1 cellular context compared by ENCODE assay signal in genomic region chr2:75374414-75374957, GRCh38.
TF ChIP-seq lines count a peak whose summit lies in the region.
"Not testable (repeated sequence)": the region's sequence is repeated elsewhere in the genome, so short reads cannot be mapped to it uniquely, and the experiment has no call there.

No MANE protein-coding gene starts in this region.

TF ChIP-seq in HepG2, 621 proteins besides CTCF, POLR2A, EP300 and RAD21 (continued from another document):
- TF ChIP-seq ZFY (CRISPR knock-in tag; IDR thresholded peaks at IDR 0.05), result peak; percentile 29; the same call in 1 of the 2 replicates
- peak; percentile 49; the same call in 1 of the 2 replicates for TF ChIP-seq ZNF350 (CRISPR knock-in tag; IDR thresholded peaks at IDR 0.05; ENCODE audit: borderline replicate concordance, low read depth)
- TF ChIP-seq, protein P1, sequence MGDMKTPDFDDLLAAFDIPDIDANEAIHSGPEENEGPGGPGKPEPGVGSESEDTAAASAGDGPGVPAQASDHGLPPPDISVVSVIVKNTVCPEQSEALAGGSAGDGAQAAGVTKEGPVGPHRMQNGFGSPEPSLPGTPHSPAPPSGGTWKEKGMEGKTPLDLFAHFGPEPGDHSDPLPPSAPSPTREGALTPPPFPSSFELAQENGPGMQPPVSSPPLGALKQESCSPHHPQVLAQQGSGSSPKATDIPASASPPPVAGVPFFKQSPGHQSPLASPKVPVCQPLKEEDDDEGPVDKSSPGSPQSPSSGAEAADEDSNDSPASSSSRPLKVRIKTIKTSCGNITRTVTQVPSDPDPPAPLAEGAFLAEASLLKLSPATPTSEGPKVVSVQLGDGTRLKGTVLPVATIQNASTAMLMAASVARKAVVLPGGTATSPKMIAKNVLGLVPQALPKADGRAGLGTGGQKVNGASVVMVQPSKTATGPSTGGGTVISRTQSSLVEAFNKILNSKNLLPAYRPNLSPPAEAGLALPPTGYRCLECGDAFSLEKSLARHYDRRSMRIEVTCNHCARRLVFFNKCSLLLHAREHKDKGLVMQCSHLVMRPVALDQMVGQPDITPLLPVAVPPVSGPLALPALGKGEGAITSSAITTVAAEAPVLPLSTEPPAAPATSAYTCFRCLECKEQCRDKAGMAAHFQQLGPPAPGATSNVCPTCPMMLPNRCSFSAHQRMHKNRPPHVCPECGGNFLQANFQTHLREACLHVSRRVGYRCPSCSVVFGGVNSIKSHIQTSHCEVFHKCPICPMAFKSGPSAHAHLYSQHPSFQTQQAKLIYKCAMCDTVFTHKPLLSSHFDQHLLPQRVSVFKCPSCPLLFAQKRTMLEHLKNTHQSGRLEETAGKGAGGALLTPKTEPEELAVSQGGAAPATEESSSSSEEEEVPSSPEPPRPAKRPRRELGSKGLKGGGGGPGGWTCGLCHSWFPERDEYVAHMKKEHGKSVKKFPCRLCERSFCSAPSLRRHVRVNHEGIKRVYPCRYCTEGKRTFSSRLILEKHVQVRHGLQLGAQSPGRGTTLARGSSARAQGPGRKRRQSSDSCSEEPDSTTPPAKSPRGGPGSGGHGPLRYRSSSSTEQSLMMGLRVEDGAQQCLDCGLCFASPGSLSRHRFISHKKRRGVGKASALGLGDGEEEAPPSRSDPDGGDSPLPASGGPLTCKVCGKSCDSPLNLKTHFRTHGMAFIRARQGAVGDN (CRISPR knock-in tag; IDR thresholded peaks at IDR 0.05), result peak; percentile 43
- 0 out of 2 replicates have a peak, but pooled peaks have one; percentile 19 for TF ChIP-seq ATF2 (CRISPR knock-in tag; IDR thresholded peaks at IDR 0.05)
- TF ChIP-seq ZNF501 (CRISPR knock-in tag; IDR thresholded peaks at IDR 0.05), result peak; percentile 37; the same call in 1 of the 2 replicates
- peak; percentile 23; the same call in 1 of the 2 replicates for TF ChIP-seq SP4 (CRISPR knock-in tag; IDR thresholded peaks at IDR 0.05)
- TF ChIP-seq TFAP4 (IDR thresholded peaks at IDR 0.05; ENCODE audit: borderline replicate concordance, low read depth), result peak; percentile 81
- TF ChIP-seq YY1 (IDR thresholded peaks at IDR 0.05; ENCODE audit: insufficient read depth, insufficient replicate concordance, low read depth, low read length), result peak; percentile 46
- peak; percentile 85; the same call in 1 of the 2 replicates for TF ChIP-seq ZNF292 (CRISPR knock-in tag; IDR thresholded peaks at IDR 0.05; ENCODE audit: borderline replicate concordance, low read depth)
- TF ChIP-seq ZMYM4 (CRISPR knock-in tag; IDR thresholded peaks at IDR 0.05), result peak; percentile 50; the same call in 1 of the 2 replicates
- peak; percentile 47 for TF ChIP-seq SALL1 (CRISPR knock-in tag; IDR thresholded peaks at IDR 0.05)
- TF ChIP-seq, protein P2, sequence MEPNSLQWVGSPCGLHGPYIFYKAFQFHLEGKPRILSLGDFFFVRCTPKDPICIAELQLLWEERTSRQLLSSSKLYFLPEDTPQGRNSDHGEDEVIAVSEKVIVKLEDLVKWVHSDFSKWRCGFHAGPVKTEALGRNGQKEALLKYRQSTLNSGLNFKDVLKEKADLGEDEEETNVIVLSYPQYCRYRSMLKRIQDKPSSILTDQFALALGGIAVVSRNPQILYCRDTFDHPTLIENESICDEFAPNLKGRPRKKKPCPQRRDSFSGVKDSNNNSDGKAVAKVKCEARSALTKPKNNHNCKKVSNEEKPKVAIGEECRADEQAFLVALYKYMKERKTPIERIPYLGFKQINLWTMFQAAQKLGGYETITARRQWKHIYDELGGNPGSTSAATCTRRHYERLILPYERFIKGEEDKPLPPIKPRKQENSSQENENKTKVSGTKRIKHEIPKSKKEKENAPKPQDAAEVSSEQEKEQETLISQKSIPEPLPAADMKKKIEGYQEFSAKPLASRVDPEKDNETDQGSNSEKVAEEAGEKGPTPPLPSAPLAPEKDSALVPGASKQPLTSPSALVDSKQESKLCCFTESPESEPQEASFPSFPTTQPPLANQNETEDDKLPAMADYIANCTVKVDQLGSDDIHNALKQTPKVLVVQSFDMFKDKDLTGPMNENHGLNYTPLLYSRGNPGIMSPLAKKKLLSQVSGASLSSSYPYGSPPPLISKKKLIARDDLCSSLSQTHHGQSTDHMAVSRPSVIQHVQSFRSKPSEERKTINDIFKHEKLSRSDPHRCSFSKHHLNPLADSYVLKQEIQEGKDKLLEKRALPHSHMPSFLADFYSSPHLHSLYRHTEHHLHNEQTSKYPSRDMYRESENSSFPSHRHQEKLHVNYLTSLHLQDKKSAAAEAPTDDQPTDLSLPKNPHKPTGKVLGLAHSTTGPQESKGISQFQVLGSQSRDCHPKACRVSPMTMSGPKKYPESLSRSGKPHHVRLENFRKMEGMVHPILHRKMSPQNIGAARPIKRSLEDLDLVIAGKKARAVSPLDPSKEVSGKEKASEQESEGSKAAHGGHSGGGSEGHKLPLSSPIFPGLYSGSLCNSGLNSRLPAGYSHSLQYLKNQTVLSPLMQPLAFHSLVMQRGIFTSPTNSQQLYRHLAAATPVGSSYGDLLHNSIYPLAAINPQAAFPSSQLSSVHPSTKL (CRISPR knock-in tag; IDR thresholded peaks at IDR 0.05), result peak; percentile 35; the same call in 1 of the 2 replicates
- TF ChIP-seq RXRB (CRISPR knock-in tag; IDR thresholded peaks at IDR 0.05; ENCODE audit: borderline replicate concordance), result 0 out of 2 replicates have a peak, but pooled peaks have one; percentile 26
- not testable (repeated sequence) for TF ChIP-seq SOX6, SP1 (IDR thresholded peaks at IDR 0.05)
- TF ChIP-seq SOX6 (CRISPR knock-in tag; IDR thresholded peaks at IDR 0.05), result peak; percentile 44; the same call in 1 of the 2 replicates
- TF ChIP-seq XRCC5 (optimal IDR thresholded peaks at IDR 0.05; ENCODE audit: low read length), result peak; percentile 40
- 0 out of 2 replicates have a peak, but pooled peaks have one; percentile 51 for TF ChIP-seq MTF2 (CRISPR knock-in tag; IDR thresholded peaks at IDR 0.05; ENCODE audit: borderline replicate concordance)
- peak; percentile 32; the same call in 1 of the 2 replicates for TF ChIP-seq SOX5 (CRISPR knock-in tag; IDR thresholded peaks at IDR 0.05; ENCODE audit: borderline replicate concordance)
- TF ChIP-seq, protein P3, sequence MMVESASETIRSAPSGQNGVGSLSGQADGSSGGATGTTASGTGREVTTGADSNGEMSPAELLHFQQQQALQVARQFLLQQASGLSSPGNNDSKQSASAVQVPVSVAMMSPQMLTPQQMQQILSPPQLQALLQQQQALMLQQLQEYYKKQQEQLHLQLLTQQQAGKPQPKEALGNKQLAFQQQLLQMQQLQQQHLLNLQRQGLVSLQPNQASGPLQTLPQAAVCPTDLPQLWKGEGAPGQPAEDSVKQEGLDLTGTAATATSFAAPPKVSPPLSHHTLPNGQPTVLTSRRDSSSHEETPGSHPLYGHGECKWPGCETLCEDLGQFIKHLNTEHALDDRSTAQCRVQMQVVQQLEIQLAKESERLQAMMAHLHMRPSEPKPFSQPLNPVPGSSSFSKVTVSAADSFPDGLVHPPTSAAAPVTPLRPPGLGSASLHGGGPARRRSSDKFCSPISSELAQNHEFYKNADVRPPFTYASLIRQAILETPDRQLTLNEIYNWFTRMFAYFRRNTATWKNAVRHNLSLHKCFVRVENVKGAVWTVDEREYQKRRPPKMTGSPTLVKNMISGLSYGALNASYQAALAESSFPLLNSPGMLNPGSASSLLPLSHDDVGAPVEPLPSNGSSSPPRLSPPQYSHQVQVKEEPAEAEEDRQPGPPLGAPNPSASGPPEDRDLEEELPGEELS (CRISPR knock-in tag; IDR thresholded peaks at IDR 0.05), result peak; percentile 38; the same call in 1 of the 2 replicates
- TF ChIP-seq FOXA3 (CRISPR knock-in tag; IDR thresholded peaks at IDR 0.05), result peak; percentile 37; the same call in 1 of the 2 replicates
- TF ChIP-seq, protein P4, sequence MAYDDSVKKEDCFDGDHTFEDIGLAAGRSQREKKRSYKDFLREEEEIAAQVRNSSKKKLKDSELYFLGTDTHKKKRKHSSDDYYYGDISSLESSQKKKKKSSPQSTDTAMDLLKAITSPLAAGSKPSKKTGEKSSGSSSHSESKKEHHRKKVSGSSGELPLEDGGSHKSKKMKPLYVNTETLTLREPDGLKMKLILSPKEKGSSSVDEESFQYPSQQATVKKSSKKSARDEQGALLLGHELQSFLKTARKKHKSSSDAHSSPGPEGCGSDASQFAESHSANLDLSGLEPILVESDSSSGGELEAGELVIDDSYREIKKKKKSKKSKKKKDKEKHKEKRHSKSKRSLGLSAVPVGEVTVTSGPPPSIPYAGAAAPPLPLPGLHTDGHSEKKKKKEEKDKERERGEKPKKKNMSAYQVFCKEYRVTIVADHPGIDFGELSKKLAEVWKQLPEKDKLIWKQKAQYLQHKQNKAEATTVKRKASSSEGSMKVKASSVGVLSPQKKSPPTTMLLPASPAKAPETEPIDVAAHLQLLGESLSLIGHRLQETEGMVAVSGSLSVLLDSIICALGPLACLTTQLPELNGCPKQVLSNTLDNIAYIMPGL (CRISPR knock-in tag; IDR thresholded peaks at IDR 0.05; ENCODE audit: borderline replicate concordance in 1 of 2, low read depth in 1 of 2), result peak in 1 of 2 experiments; percentile 33; a peak in 1 of 4 replicates
- peak; percentile 48 for TF ChIP-seq SP5 (CRISPR knock-in tag; IDR thresholded peaks at IDR 0.05; ENCODE audit: borderline replicate concordance, low read depth)
- TF ChIP-seq POGZ (CRISPR knock-in tag; IDR thresholded peaks at IDR 0.05), result 0 out of 2 replicates have a peak, but pooled peaks have one; percentile 22
- TF ChIP-seq SP1 (CRISPR knock-in tag; IDR thresholded peaks at IDR 0.05), result 0 out of 2 replicates have a peak, but pooled peaks have one; percentile 35
- peak; percentile 68; the same call in 1 of the 2 replicates for TF ChIP-seq ZNF556 (CRISPR knock-in tag; IDR thresholded peaks at IDR 0.05; ENCODE audit: borderline replicate concordance)
